20 cellular contexts compared by ENCODE assay signal in genomic region chr7:45184326-45185027, GRCh38. TPM values are rescaled to one million over a fixed set of nuclear protein-coding genes. Genes with fewer than 3 reads are reported as not detected.
DNase-seq lines count a peak whose midpoint lies in the region; ATAC-seq and TF ChIP-seq lines count a peak whose summit lies in the region.
"Had no signal": no experiment of that assay in that cellular context is flagged by ENCODE, and none has a peak within 500 bp of the region (broad histone marks: within the 10 kb centered on the region; RNA-seq: fewer than 3 reads in every experiment).

No MANE protein-coding gene starts in this region.

- no peak overlapping the region for H2AFZ ChIP-seq in osteoblast (ENCODE audit: low read length)
- H2AFZ ChIP-seq: PC-9 had no signal

- ATAC-seq in activated naive CD8-positive, alpha-beta T cell treated with anti-CD3 and anti-CD28 coated beads, Interleukin-2, amount 10 ng/mL, durations not matched to agents 7 days and 5 days (ENCODE audit: low read depth), result no peak
- ATAC-seq in upper lobe of right lung (no peak), HG03521 (IDR thresholded peaks at IDR 0.05; ENCODE audit: unreplicated experiment) (no peak), GM21528 (IDR thresholded peaks at IDR 0.05; ENCODE audit: low FRiP score, unreplicated experiment) (no peak)
- ATAC-seq: HepG2 had no signal

- no peak overlapping the region for H3K4me2 ChIP-seq in osteoblast (ENCODE audit: insufficient read depth, low read length)
- H3K4me2 ChIP-seq: PC-9 had no signal

- H3K27ac Mint-ChIP-seq in activated naive CD8-positive, alpha-beta T cell treated with anti-CD3 and anti-CD28 coated beads, Interleukin-2, amount 10 ng/mL, durations not matched to agents 7 days and 5 days, result no peak overlapping the region
- H3K27ac Mint-ChIP-seq in activated naive CD8-positive, alpha-beta T cell treated with anti-CD3 and anti-CD28 coated beads for 36 hours, result no peak overlapping the region
- no peak overlapping the region for H3K27ac Mint-ChIP-seq in activated T-helper 2 cell treated with anti-CD3 and anti-CD28 coated beads, Interferon-gamma antibody, Interleukin-2, Interleukin-4, amounts not matched to agents 10 μg/mL and 5 μg/mL and 100 μg/mL, durations not matched to agents 14 hours and 24 hours and 36 hours
- H3K27ac Mint-ChIP-seq: CD4-positive, alpha-beta memory T cell had no signal

- intact Hi-C loops in activated T-helper 2 cell treated with anti-CD3 and anti-CD28 coated beads, Interferon-gamma antibody, Interleukin-2, Interleukin-4, amounts not matched to agents 10 μg/mL and 5 μg/mL and 100 μg/mL, durations not matched to agents 14 hours and 24 hours and 36 hours (cut with micrococcal nuclease), result no loop called here
- intact Hi-C loops in upper lobe of right lung (cut with DNase I), result no loop called here

- peaks cover 12% of the 10 kb centered on the region for H3K27me3 ChIP-seq in osteoblast (ENCODE audit: insufficient read depth, low read length)
- H3K27me3 ChIP-seq in upper lobe of right lung, result no peaks in the 10 kb centered on the region
- H3K27me3 ChIP-seq: BE2C, MG63 had no signal

- no peaks in the 10 kb centered on the region for H3K9me3 Mint-ChIP-seq in activated naive CD8-positive, alpha-beta T cell treated with anti-CD3 and anti-CD28 coated beads, Interleukin-2, amount 10 ng/mL, durations not matched to agents 7 days and 5 days
- no peaks in the 10 kb centered on the region for H3K9me3 Mint-ChIP-seq in activated naive CD8-positive, alpha-beta T cell treated with anti-CD3 and anti-CD28 coated beads for 36 hours
- no peaks in the 10 kb centered on the region for H3K9me3 Mint-ChIP-seq in activated T-helper 2 cell treated with anti-CD3 and anti-CD28 coated beads, Interferon-gamma antibody, Interleukin-2, Interleukin-4, amounts not matched to agents 10 μg/mL and 5 μg/mL and 100 μg/mL, durations not matched to agents 14 hours and 24 hours and 36 hours
- H3K9me3 Mint-ChIP-seq: CD4-positive, alpha-beta memory T cell had no signal

- no peak for TF ChIP-seq CTCF in osteoblast (IDR thresholded peaks at IDR 0.05; ENCODE audit: extremely low read depth, low read depth, low read length)
- no peak for TF ChIP-seq CTCF in upper lobe of right lung (IDR thresholded peaks at IDR 0.05)

- peak; percentile 19 for DNase-seq in activated naive CD8-positive, alpha-beta T cell treated with anti-CD3 and anti-CD28 coated beads, Interleukin-2, amount 10 ng/mL, durations not matched to agents 7 days and 5 days
- DNase-seq in activated naive CD8-positive, alpha-beta T cell treated with anti-CD3 and anti-CD28 coated beads for 36 hours, result no peak
- peak; percentile 6 for DNase-seq in activated T-helper 2 cell treated with anti-CD3 and anti-CD28 coated beads, Interferon-gamma antibody, Interleukin-2, Interleukin-4, amounts not matched to agents 10 μg/mL and 5 μg/mL and 100 μg/mL, durations not matched to agents 14 hours and 24 hours and 36 hours (ENCODE audit: low spot score)
- peak; percentile 69 for DNase-seq in osteoblast (ENCODE audit: insufficient read length, low spot score, missing footprints)
- DNase-seq in upper lobe of right lung, result peak; percentile 38
- no peak for DNase-seq in GM19238 (ENCODE audit: insufficient read length, low spot score)
- DNase-seq: ACHN; BE2C; CD4-positive, alpha-beta memory T cell; DND-41; GDM1; MG63; NCI-H1105; NCI-H187; NCI-H446 treated with DMSO at 0.1 percent for 48 hours; NCI-H774; PC-9 had no signal

- H3K36me3 ChIP-seq in osteoblast (ENCODE audit: insufficient read depth, low read length), result no peaks in the 10 kb centered on the region
- no peaks in the 10 kb centered on the region for H3K36me3 ChIP-seq in upper lobe of right lung
- H3K36me3 ChIP-seq: BE2C, MG63 had no signal

- H3K27ac ChIP-seq in osteoblast (ENCODE audit: low read depth, low read length), result no peak overlapping the region
- no peak overlapping the region for H3K27ac ChIP-seq in upper lobe of right lung
- H3K27ac ChIP-seq: PC-9 had no signal

- H3K4me1 ChIP-seq in osteoblast (ENCODE audit: insufficient read depth, low read length), result no peaks in the 10 kb centered on the region
- no peaks in the 10 kb centered on the region for H3K4me1 ChIP-seq in upper lobe of right lung
- H3K4me1 ChIP-seq: BE2C had no signal

- no peaks in the 10 kb centered on the region for H3K79me2 ChIP-seq in osteoblast (ENCODE audit: insufficient read depth, low read length)

- H3K27me3 Mint-ChIP-seq in activated naive CD8-positive, alpha-beta T cell treated with anti-CD3 and anti-CD28 coated beads, Interleukin-2, amount 10 ng/mL, durations not matched to agents 7 days and 5 days, result peaks cover 3% of the 10 kb centered on the region
- peaks cover 6% of the 10 kb centered on the region for H3K27me3 Mint-ChIP-seq in activated naive CD8-positive, alpha-beta T cell treated with anti-CD3 and anti-CD28 coated beads for 36 hours
- H3K27me3 Mint-ChIP-seq in activated T-helper 2 cell treated with anti-CD3 and anti-CD28 coated beads, Interferon-gamma antibody, Interleukin-2, Interleukin-4, amounts not matched to agents 10 μg/mL and 5 μg/mL and 100 μg/mL, durations not matched to agents 14 hours and 24 hours and 36 hours (ENCODE audit: low read depth), result peaks cover 5% of the 10 kb centered on the region

- no peaks in the 10 kb centered on the region for H3K36me3 Mint-ChIP-seq in activated naive CD8-positive, alpha-beta T cell treated with anti-CD3 and anti-CD28 coated beads, Interleukin-2, amount 10 ng/mL, durations not matched to agents 7 days and 5 days
- H3K36me3 Mint-ChIP-seq in activated naive CD8-positive, alpha-beta T cell treated with anti-CD3 and anti-CD28 coated beads for 36 hours, result no peaks in the 10 kb centered on the region
- no peaks in the 10 kb centered on the region for H3K36me3 Mint-ChIP-seq in activated T-helper 2 cell treated with anti-CD3 and anti-CD28 coated beads, Interferon-gamma antibody, Interleukin-2, Interleukin-4, amounts not matched to agents 10 μg/mL and 5 μg/mL and 100 μg/mL, durations not matched to agents 14 hours and 24 hours and 36 hours (ENCODE audit: low read depth)
- H3K36me3 Mint-ChIP-seq: CD4-positive, alpha-beta memory T cell had no signal

- H3K4me1 Mint-ChIP-seq in activated naive CD8-positive, alpha-beta T cell treated with anti-CD3 and anti-CD28 coated beads, Interleukin-2, amount 10 ng/mL, durations not matched to agents 7 days and 5 days, result no peaks in the 10 kb centered on the region
- H3K4me1 Mint-ChIP-seq in activated naive CD8-positive, alpha-beta T cell treated with anti-CD3 and anti-CD28 coated beads for 36 hours, result no peaks in the 10 kb centered on the region
- no peaks in the 10 kb centered on the region for H3K4me1 Mint-ChIP-seq in activated T-helper 2 cell treated with anti-CD3 and anti-CD28 coated beads, Interferon-gamma antibody, Interleukin-2, Interleukin-4, amounts not matched to agents 10 μg/mL and 5 μg/mL and 100 μg/mL, durations not matched to agents 14 hours and 24 hours and 36 hours (ENCODE audit: low read depth)
- H3K4me1 Mint-ChIP-seq: CD4-positive, alpha-beta memory T cell had no signal

- H3K9me3 ChIP-seq in osteoblast (ENCODE audit: low read depth, low read length), result no peaks in the 10 kb centered on the region
- no peaks in the 10 kb centered on the region for H3K9me3 ChIP-seq in upper lobe of right lung
- H3K9me3 ChIP-seq: BE2C, MG63 had no signal

- POLR2A ChIA-PET in activated naive CD8-positive, alpha-beta T cell treated with anti-CD3 and anti-CD28 coated beads, Interleukin-2, amount 10 ng/mL, durations not matched to agents 7 days and 5 days (lab: Charles Lee), result no interaction called here

- H3K4me3 Mint-ChIP-seq in activated naive CD8-positive, alpha-beta T cell treated with anti-CD3 and anti-CD28 coated beads, Interleukin-2, amount 10 ng/mL, durations not matched to agents 7 days and 5 days, result no peak overlapping the region
- no peak overlapping the region for H3K4me3 Mint-ChIP-seq in activated naive CD8-positive, alpha-beta T cell treated with anti-CD3 and anti-CD28 coated beads for 36 hours
- no peak overlapping the region for H3K4me3 Mint-ChIP-seq in activated T-helper 2 cell treated with anti-CD3 and anti-CD28 coated beads, Interferon-gamma antibody, Interleukin-2, Interleukin-4, amounts not matched to agents 10 μg/mL and 5 μg/mL and 100 μg/mL, durations not matched to agents 14 hours and 24 hours and 36 hours (ENCODE audit: low read depth)
- H3K4me3 Mint-ChIP-seq: CD4-positive, alpha-beta memory T cell had no signal

- H4K20me1 ChIP-seq in osteoblast (ENCODE audit: insufficient read depth, low read length), result no peaks in the 10 kb centered on the region

- no peak overlapping the region for H3K4me3 ChIP-seq in osteoblast (ENCODE audit: insufficient read depth, low read length)
- no peak overlapping the region for H3K4me3 ChIP-seq in upper lobe of right lung
- H3K4me3 ChIP-seq: MG63, PC-9 had no signal

RNA-seq across cellular contexts. Expression of gene RAMP3, which starts 26.9 kb away (rescaled TPM):
- total RNA-seq in activated naive CD8-positive, alpha-beta T cell treated with anti-CD3 and anti-CD28 coated beads, Interleukin-2, amount 10 ng/mL, durations not matched to agents 7 days and 5 days, result not detected
- total RNA-seq in activated naive CD8-positive, alpha-beta T cell treated with anti-CD3 and anti-CD28 coated beads for 36 hours, result not detected
- total RNA-seq in activated T-helper 2 cell treated with anti-CD3 and anti-CD28 coated beads, Interferon-gamma antibody, Interleukin-2, Interleukin-4, amounts not matched to agents 10 μg/mL and 5 μg/mL and 100 μg/mL, durations not matched to agents 14 hours and 24 hours and 36 hours, result 0.14 TPM in 2 replicates
- total RNA-seq in osteoblast (not detected in 2 replicates), upper lobe of right lung (255 TPM)
- total RNA-seq: CD4-positive, alpha-beta memory T cell; HepG2; PC-9 had no signal

Comparison
In these comparisons a context has a peak if more than half of its experiments do, and no peak if none do; other contexts are left out.
1. DNase-seq: peak in activated naive CD8-positive, alpha-beta T cell treated with anti-CD3 and anti-CD28 coated beads, Interleukin-2, amount 10 ng/mL, durations not matched to agents 7 days and 5 days (single experiment), activated T-helper 2 cell treated with anti-CD3 and anti-CD28 coated beads, Interferon-gamma antibody, Interleukin-2, Interleukin-4, amounts not matched to agents 10 μg/mL and 5 μg/mL and 100 μg/mL, durations not matched to agents 14 hours and 24 hours and 36 hours (single experiment), osteoblast (single experiment) and upper lobe of right lung (single experiment); none in activated naive CD8-positive, alpha-beta T cell treated with anti-CD3 and anti-CD28 coated beads for 36 hours (single experiment) and GM19238 (single experiment).
2. RNA of gene RAMP3, which starts 26.9 kb away (total RNA-seq): 255 TPM in upper lobe of right lung (single experiment); 0.14 TPM in activated T-helper 2 cell treated with anti-CD3 and anti-CD28 coated beads, Interferon-gamma antibody, Interleukin-2, Interleukin-4, amounts not matched to agents 10 μg/mL and 5 μg/mL and 100 μg/mL, durations not matched to agents 14 hours and 24 hours and 36 hours, not detected in activated naive CD8-positive, alpha-beta T cell treated with anti-CD3 and anti-CD28 coated beads, Interleukin-2, amount 10 ng/mL, durations not matched to agents 7 days and 5 days, not detected in activated naive CD8-positive, alpha-beta T cell treated with anti-CD3 and anti-CD28 coated beads for 36 hours and not detected in osteoblast; every median in the first group is over 100 times any median in the second.